ENCODE assay signal across 1 cellular context in genomic region chr1:206691604-206692003, GRCh38.
TF ChIP-seq lines count a peak whose summit lies in the region.

No MANE protein-coding gene starts in this region.

TF ChIP-seq in HepG2, 621 proteins besides CTCF, POLR2A, EP300 and RAD21 (continued from another document):
- TF ChIP-seq KIAA2018 (CRISPR knock-in tag; IDR thresholded peaks at IDR 0.05; ENCODE audit: borderline replicate concordance) (no peak), PHF5A (CRISPR knock-in tag; IDR thresholded peaks at IDR 0.05; ENCODE audit: low read depth, unreplicated experiment) (no peak), ZBTB38 (CRISPR knock-in tag; IDR thresholded peaks at IDR 0.05) (0 out of 2 replicates have a peak, but pooled peaks have one; percentile 17), NR2C2 (CRISPR knock-in tag; IDR thresholded peaks at IDR 0.05; ENCODE audit: borderline replicate concordance) (0 out of 2 replicates have a peak, but pooled peaks have one; percentile 28), NR2F6 (IDR thresholded peaks at IDR 0.05) (no peak), NR2F6 (CRISPR knock-in tag; IDR thresholded peaks at IDR 0.05) (peak; percentile 55), GABPB1 (CRISPR knock-in tag; IDR thresholded peaks at IDR 0.05) (0 out of 2 replicates have a peak, but pooled peaks have one; percentile 12), PRDM4 (CRISPR knock-in tag; IDR thresholded peaks at IDR 0.05; ENCODE audit: borderline replicate concordance) (no peak), JUNB (CRISPR knock-in tag; IDR thresholded peaks at IDR 0.05; ENCODE audit: borderline replicate concordance) (no peak; the same call in 1 of the 2 replicates), ZFY (CRISPR knock-in tag; IDR thresholded peaks at IDR 0.05) (peak; percentile 44; the same call in 1 of the 2 replicates), TEAD3 (CRISPR knock-in tag; optimal IDR thresholded peaks at IDR 0.05; ENCODE audit: borderline replicate concordance) (no peak), ZNF749 (CRISPR knock-in tag; IDR thresholded peaks at IDR 0.05; ENCODE audit: borderline replicate concordance) (no peak), GATAD2A (CRISPR knock-in tag; IDR thresholded peaks at IDR 0.05) (peak; percentile 55; the same call in 1 of the 2 replicates), SMAD1 (CRISPR knock-in tag; IDR thresholded peaks at IDR 0.05; ENCODE audit: borderline replicate concordance, low read depth) (no peak), ZBED4 (CRISPR knock-in tag; IDR thresholded peaks at IDR 0.05; ENCODE audit: borderline replicate concordance) (peak; percentile 95; the same call in 1 of the 2 replicates), CEBPG (CRISPR knock-in tag; IDR thresholded peaks at IDR 0.05) (0 out of 2 replicates have a peak, but pooled peaks have one; percentile 14), IRF1 (CRISPR knock-in tag; IDR thresholded peaks at IDR 0.05; ENCODE audit: low read depth) (no peak), FOXK2 (IDR thresholded peaks at IDR 0.05) (no peak), ZNF354B (CRISPR knock-in tag; IDR thresholded peaks at IDR 0.05) (no peak), RFX5 (IDR thresholded peaks at IDR 0.05; ENCODE audit: low read depth, low read length) (peak; percentile 96), ZNF878 (CRISPR knock-in tag; IDR thresholded peaks at IDR 0.05) (no peak), ARID4A (CRISPR knock-in tag; IDR thresholded peaks at IDR 0.05; ENCODE audit: borderline replicate concordance) (peak; percentile 15; the same call in 1 of the 2 replicates), HNF1A (IDR thresholded peaks at IDR 0.05; ENCODE audit: low read depth) (peak; percentile 48; the same call in 1 of the 2 replicates), HNF1A (CRISPR knock-in tag; IDR thresholded peaks at IDR 0.05; ENCODE audit: borderline replicate concordance) (peak; percentile 69), MAFK (conservative IDR thresholded peaks at IDR 0.05 in 1 of 2, IDR thresholded peaks at IDR 0.05 in 1 of 2; ENCODE audit: low read length in 2 of 2) (no peak), MIXL1 (CRISPR knock-in tag; IDR thresholded peaks at IDR 0.05) (0 out of 2 replicates have a peak, but pooled peaks have one; percentile 69), SALL1 (CRISPR knock-in tag; IDR thresholded peaks at IDR 0.05) (peak; percentile 59)
